8 cellular contexts compared by ENCODE assay signal in the genomic region with DNA sequence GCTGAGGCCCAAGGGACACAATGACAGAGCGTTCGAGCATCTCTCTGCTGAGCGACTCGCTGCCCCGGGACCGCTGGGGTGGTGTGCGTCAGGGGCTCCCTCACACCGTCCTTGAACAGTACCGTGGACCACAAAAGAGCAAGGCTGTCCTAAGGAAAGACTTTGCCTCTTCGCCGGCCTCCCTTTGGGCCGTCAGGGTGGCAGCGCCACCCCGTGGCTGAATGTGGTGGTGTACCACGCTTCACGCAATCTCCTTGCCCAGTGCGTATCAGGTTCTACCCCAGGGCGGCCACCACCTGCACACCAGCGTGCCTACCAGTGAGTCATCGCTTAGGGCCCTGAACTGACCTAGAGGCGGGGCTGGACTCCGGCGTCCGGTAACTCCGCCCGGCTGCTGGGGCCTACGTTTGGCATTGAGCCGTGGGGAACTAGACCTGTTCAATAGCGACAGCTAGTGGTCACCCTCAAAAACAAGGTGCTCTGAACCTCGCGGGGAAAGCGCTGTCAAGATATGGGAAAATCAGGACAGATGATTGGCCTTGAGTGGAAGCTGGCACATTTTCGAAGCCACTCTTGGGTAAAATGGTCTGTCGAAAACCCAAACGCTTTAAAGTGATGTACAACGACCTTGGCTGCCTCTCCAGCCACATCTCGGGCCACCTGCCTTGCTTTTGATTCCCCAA. TPM values are rescaled to one million over a fixed set of nuclear protein-coding genes. Genes with fewer than 3 reads are reported as not detected.
DNase-seq lines count a peak whose midpoint lies in the region; ATAC-seq, FAIRE-seq and TF ChIP-seq lines count a peak whose summit lies in the region.

No MANE protein-coding gene starts in this region.

- H3K9me3 Mint-ChIP-seq in GM23338: no peaks in the 10 kb centered on the region
- no peaks in the 10 kb centered on the region for H3K9me3 Mint-ChIP-seq in central memory CD8-positive, alpha-beta T cell

- H2AFZ ChIP-seq in GM23338: peak overlapping the region; percentile 96

- peak overlapping the region; percentile 59 for H3K4me3 Mint-ChIP-seq in GM23338
- peak overlapping the region; percentile 85 for H3K4me3 Mint-ChIP-seq in central memory CD8-positive, alpha-beta T cell

- peaks cover 25% of the 10 kb centered on the region for H3K27me3 ChIP-seq in GM23338 (ENCODE audit: insufficient read depth)

- H3K9ac ChIP-seq in kidney (ENCODE audit: low read length in 2 of 2): peak overlapping the region; percentile 34 to 48

- H3K4me1 ChIP-seq in GM23338 (ENCODE audit: insufficient read depth) (peaks cover 4% of the 10 kb centered on the region; the same call in 1 of the 2 replicates), kidney (ENCODE audit: control insufficient read depth in 1 of 2, insufficient read depth in 1 of 2, low read depth in 1 of 2, low read length in 2 of 2) (peaks cover 8 to 15% of the 10 kb centered on the region in 2 donors)

- H3K4me3 ChIP-seq in GM23338: peak overlapping the region; percentile 48
- H3K4me3 ChIP-seq in kidney (ENCODE audit: low read length in 2 of 2): peak overlapping the region; percentile 3 to 48

- H3K4me2 ChIP-seq in GM23338: peak overlapping the region; percentile 72

- H3F3A ChIP-seq in GM23338 (replicated peaks; ENCODE audit: low read depth): no peaks in the 10 kb centered on the region

- no peaks in the 10 kb centered on the region for H3K79me2 ChIP-seq in GM23338 (replicated peaks; ENCODE audit: insufficient read depth)

- no peaks in the 10 kb centered on the region for H3K9me3 ChIP-seq in kidney (ENCODE audit: control insufficient read depth in 1 of 2, low read length in 2 of 2)

- H4K20me1 ChIP-seq in GM23338 (replicated peaks; ENCODE audit: insufficient read depth): no peaks in the 10 kb centered on the region

- no peak overlapping the region for H3K27ac Mint-ChIP-seq in GM23338
- H3K27ac Mint-ChIP-seq in central memory CD8-positive, alpha-beta T cell (ENCODE audit: low read depth): peak overlapping the region; percentile 96

- H3K4me1 Mint-ChIP-seq in GM23338: peaks cover 10% of the 10 kb centered on the region
- H3K4me1 Mint-ChIP-seq in central memory CD8-positive, alpha-beta T cell: peaks cover 46% of the 10 kb centered on the region

- intact Hi-C loops in kidney (cut with DNase I): no loop called here

- peaks cover 1% of the 10 kb centered on the region for H3K27me3 Mint-ChIP-seq in GM23338 (ENCODE audit: insufficient read depth, low read depth, poor library complexity)
- no peaks in the 10 kb centered on the region for H3K27me3 Mint-ChIP-seq in central memory CD8-positive, alpha-beta T cell

- peak; percentile 51 for FAIRE-seq in kidney (lab: Jason Lieb, UNC)

- H3K9me2 ChIP-seq in GM23338 (ENCODE audit: insufficient read depth): no peaks in the 10 kb centered on the region

- DNase-seq in EL (peak; percentile 85), GM23338 (ENCODE audit: low spot score) (peak; percentile 98), Kasumi-1 (lab: John Stamatoyannopoulos, UW) (peak; percentile 68 to 77), kidney (peak; percentile 97), NCI-H187 treated with DMSO at 0.1 percent for 48 hours (lab: John Stamatoyannopoulos, UW) (no peak)
- DNase-seq in activated CD4-positive, CD25-positive, alpha-beta regulatory T cell treated with anti-CD3 and anti-CD28 coated beads, Interleukin-2, amount 50 U/mL, for 16 hours (ENCODE audit: low read depth, low spot score): peak; percentile 55
- peak; percentile 72 to 86 for DNase-seq in central memory CD8-positive, alpha-beta T cell (ENCODE audit: low spot score in 2 of 2)
- DNase-seq in stimulated activated CD4-positive, alpha-beta T cell treated with anti-CD3 and anti-CD28 coated beads, Interleukin-15, amount 100 ng/mL, for 1 hour (ENCODE audit: low read depth in 1 of 2, low spot score in 1 of 2): peak; percentile 68 to 81

- peak; percentile 99 for ATAC-seq in GM23338
- ATAC-seq in central memory CD8-positive, alpha-beta T cell (replicated peaks; ENCODE audit: extremely low read depth, poor library complexity, severe bottlenecking): peak; percentile 87

- H3K36me3 ChIP-seq in GM23338 (ENCODE audit: insufficient read depth): no peaks in the 10 kb centered on the region
- H3K36me3 ChIP-seq in kidney (ENCODE audit: control insufficient read depth in 1 of 2, insufficient read depth in 2 of 2, low read length in 2 of 2): no peaks in the 10 kb centered on the region

- H3K36me3 Mint-ChIP-seq in GM23338 (ENCODE audit: low read depth): no peaks in the 10 kb centered on the region
- peaks cover 3% of the 10 kb centered on the region for H3K36me3 Mint-ChIP-seq in central memory CD8-positive, alpha-beta T cell (ENCODE audit: insufficient read depth)

- H3K27ac ChIP-seq in GM23338 (ENCODE audit: low read depth) (no peak overlapping the region), kidney (ENCODE audit: low read depth in 2 of 2, low read length in 2 of 2) (peak overlapping the region in 1 of 2 donors; percentile 25)

- peak; percentile 70 to 87 for TF ChIP-seq CTCF in GM23338 (conservative IDR thresholded peaks at IDR 0.05; ENCODE audit: low read depth in 2 of 2)
- TF ChIP-seq CTCF in kidney (IDR thresholded peaks at IDR 0.05; ENCODE audit: borderline replicate concordance, extremely low read depth, insufficient read depth): peak; percentile 77

TF ChIP-seq in GM23338, 12 proteins besides CTCF, POLR2A, EP300 and RAD21:
- TF ChIP-seq POLR2AphosphoS5 (IDR thresholded peaks at IDR 0.05; ENCODE audit: low read depth): 0 out of 2 replicates have a peak, but pooled peaks have one; percentile 40
- peak; percentile 83 for TF ChIP-seq CREB1 (CRISPR knock-in tag; IDR thresholded peaks at IDR 0.05; ENCODE audit: low read depth)
- TF ChIP-seq STAT1 (IDR thresholded peaks at IDR 0.05; ENCODE audit: unreplicated experiment): no peak

RNA-seq across cellular contexts. Expression of a gene that starts 8.1 kb away (rescaled TPM):
- not detected in 2 replicates for total RNA-seq in GM23338 (2014; rRNA removed; shearing (Covaris generic))
- polyA plus RNA-seq in GM23338 (2016; fragmentation: Nextera tagmentation; extraction: Ambion mirVana): 0.26 TPM in 1 of 2 replicates, not detected in the other
- 16.4 TPM for total RNA-seq in kidney
- 3.6 TPM for polyA plus RNA-seq in kidney (ENCODE audit: insufficient read depth, low read depth, low replicate concordance)

RNA-seq across cellular contexts. Expression of a gene that starts 36.6 kb away (rescaled TPM):
- total RNA-seq in GM23338 (2014; rRNA removed; shearing (Covaris generic)): 3.9 and 4.6 TPM in 2 replicates
- polyA plus RNA-seq in GM23338 (2016; fragmentation: Nextera tagmentation; extraction: Ambion mirVana): 2.3 and 2.8 TPM in 2 replicates
- total RNA-seq in kidney: 2.5 TPM
- 2.5 TPM for polyA plus RNA-seq in kidney (ENCODE audit: insufficient read depth, low read depth, low replicate concordance)

RNA-seq across cellular contexts. Expression of a gene that starts 43.1 kb away (rescaled TPM):
- not detected in 2 replicates for total RNA-seq in GM23338 (2014; rRNA removed; shearing (Covaris generic))
- polyA plus RNA-seq in GM23338 (2016; fragmentation: Nextera tagmentation; extraction: Ambion mirVana) (not detected in 2 replicates), kidney (ENCODE audit: insufficient read depth, low read depth, low replicate concordance) (5.5 TPM)
- total RNA-seq in kidney: 1.8 TPM

RNA-seq across cellular contexts. Expression of a gene that starts 58.2 kb away (rescaled TPM):
- 9.3 and 11.7 TPM in 2 replicates for total RNA-seq in GM23338 (2014; rRNA removed; shearing (Covaris generic))
- polyA plus RNA-seq in GM23338 (2016; fragmentation: Nextera tagmentation; extraction: Ambion mirVana) (4.5 and 4.6 TPM in 2 replicates), kidney (ENCODE audit: insufficient read depth, low read depth, low replicate concordance) (24.0 TPM)
- total RNA-seq in kidney: 37.1 TPM

Comparison
In these comparisons a context has a peak if more than half of its experiments do, and no peak if none do; other contexts are left out.
1. RNA of a gene that starts 8.1 kb away (total RNA-seq): 16.4 TPM in kidney (single experiment); not detected in GM23338; every median in the first group is over 10 times any median in the second.